Comparison of ENCODE assay signal across 1 cellular context in genomic region chr17:64662774-64663367, GRCh38.
A peak's percentile ranks its signal among the peaks of the same experiment; 100 is the strongest.
TF ChIP-seq lines count a peak whose summit lies in the region.

No MANE protein-coding gene starts in this region.

TF ChIP-seq in HepG2, 621 proteins besides CTCF, POLR2A, EP300 and RAD21 (continued from another document):
- TF ChIP-seq, protein P1, sequence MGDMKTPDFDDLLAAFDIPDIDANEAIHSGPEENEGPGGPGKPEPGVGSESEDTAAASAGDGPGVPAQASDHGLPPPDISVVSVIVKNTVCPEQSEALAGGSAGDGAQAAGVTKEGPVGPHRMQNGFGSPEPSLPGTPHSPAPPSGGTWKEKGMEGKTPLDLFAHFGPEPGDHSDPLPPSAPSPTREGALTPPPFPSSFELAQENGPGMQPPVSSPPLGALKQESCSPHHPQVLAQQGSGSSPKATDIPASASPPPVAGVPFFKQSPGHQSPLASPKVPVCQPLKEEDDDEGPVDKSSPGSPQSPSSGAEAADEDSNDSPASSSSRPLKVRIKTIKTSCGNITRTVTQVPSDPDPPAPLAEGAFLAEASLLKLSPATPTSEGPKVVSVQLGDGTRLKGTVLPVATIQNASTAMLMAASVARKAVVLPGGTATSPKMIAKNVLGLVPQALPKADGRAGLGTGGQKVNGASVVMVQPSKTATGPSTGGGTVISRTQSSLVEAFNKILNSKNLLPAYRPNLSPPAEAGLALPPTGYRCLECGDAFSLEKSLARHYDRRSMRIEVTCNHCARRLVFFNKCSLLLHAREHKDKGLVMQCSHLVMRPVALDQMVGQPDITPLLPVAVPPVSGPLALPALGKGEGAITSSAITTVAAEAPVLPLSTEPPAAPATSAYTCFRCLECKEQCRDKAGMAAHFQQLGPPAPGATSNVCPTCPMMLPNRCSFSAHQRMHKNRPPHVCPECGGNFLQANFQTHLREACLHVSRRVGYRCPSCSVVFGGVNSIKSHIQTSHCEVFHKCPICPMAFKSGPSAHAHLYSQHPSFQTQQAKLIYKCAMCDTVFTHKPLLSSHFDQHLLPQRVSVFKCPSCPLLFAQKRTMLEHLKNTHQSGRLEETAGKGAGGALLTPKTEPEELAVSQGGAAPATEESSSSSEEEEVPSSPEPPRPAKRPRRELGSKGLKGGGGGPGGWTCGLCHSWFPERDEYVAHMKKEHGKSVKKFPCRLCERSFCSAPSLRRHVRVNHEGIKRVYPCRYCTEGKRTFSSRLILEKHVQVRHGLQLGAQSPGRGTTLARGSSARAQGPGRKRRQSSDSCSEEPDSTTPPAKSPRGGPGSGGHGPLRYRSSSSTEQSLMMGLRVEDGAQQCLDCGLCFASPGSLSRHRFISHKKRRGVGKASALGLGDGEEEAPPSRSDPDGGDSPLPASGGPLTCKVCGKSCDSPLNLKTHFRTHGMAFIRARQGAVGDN (CRISPR knock-in tag; IDR thresholded peaks at IDR 0.05) = 0 out of 2 replicates have a peak, but pooled peaks have one; percentile 15
- TF ChIP-seq HNRNPLL (IDR thresholded peaks at IDR 0.05; ENCODE audit: low read depth, low read length, poor library complexity, severe bottlenecking) (no peak), SAP130 (CRISPR knock-in tag; IDR thresholded peaks at IDR 0.05; ENCODE audit: low read depth) (no peak), KDM1A (CRISPR knock-in tag; IDR thresholded peaks at IDR 0.05) (no peak), ARID2 (CRISPR knock-in tag; IDR thresholded peaks at IDR 0.05; ENCODE audit: borderline replicate concordance) (peak; percentile 70; the same call in 1 of the 2 replicates), ZNF850 (CRISPR knock-in tag; conservative IDR thresholded peaks at IDR 0.05) (no peak), TFDP2 (CRISPR knock-in tag; IDR thresholded peaks at IDR 0.05) (peak; percentile 55; the same call in 1 of the 2 replicates), MTERF4 (CRISPR knock-in tag; IDR thresholded peaks at IDR 0.05) (0 out of 2 replicates have a peak, but pooled peaks have one; percentile 26), PRMT3 (CRISPR knock-in tag; IDR thresholded peaks at IDR 0.05; ENCODE audit: borderline replicate concordance, low read depth) (no peak), SIX4 (CRISPR knock-in tag; IDR thresholded peaks at IDR 0.05) (0 out of 2 replicates have a peak, but pooled peaks have one; percentile 50), TARDBP (CRISPR knock-in tag; IDR thresholded peaks at IDR 0.05) (0 out of 2 replicates have a peak, but pooled peaks have one; percentile 20)
- TF ChIP-seq, protein P2, sequence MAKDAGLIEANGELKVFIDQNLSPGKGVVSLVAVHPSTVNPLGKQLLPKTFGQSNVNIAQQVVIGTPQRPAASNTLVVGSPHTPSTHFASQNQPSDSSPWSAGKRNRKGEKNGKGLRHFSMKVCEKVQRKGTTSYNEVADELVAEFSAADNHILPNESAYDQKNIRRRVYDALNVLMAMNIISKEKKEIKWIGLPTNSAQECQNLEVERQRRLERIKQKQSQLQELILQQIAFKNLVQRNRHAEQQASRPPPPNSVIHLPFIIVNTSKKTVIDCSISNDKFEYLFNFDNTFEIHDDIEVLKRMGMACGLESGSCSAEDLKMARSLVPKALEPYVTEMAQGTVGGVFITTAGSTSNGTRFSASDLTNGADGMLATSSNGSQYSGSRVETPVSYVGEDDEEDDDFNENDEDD (CRISPR knock-in tag; IDR thresholded peaks at IDR 0.05; ENCODE audit: borderline replicate concordance) = peak; percentile 17; the same call in 1 of the 2 replicates
